Comparison of ENCODE assay signal across 8 cellular contexts in genomic region chr21:32520885-32521735, GRCh38.
DNase-seq lines count a peak whose midpoint lies in the region; ATAC-seq and TF ChIP-seq lines count a peak whose summit lies in the region.

No MANE protein-coding gene starts in this region.

- H3K36me3 ChIP-seq in Panc1 (ENCODE audit: control insufficient read depth, insufficient read depth, low read length): no peaks in the 10 kb centered on the region

- H3K36me3 Mint-ChIP-seq in activated CD8-positive, alpha-beta memory T cell treated with anti-CD3 and anti-CD28 coated beads, Interleukin-2, amount 10 ng/mL, durations not matched to agents 7 days and 5 days: no peaks in the 10 kb centered on the region

- H3K27ac Mint-ChIP-seq in activated CD8-positive, alpha-beta memory T cell treated with anti-CD3 and anti-CD28 coated beads, Interleukin-2, amount 10 ng/mL, durations not matched to agents 7 days and 5 days: no peak overlapping the region

- in situ Hi-C loops in Panc1 (cut with HindIII; ENCODE audit: low pct_unique_long_range_greater_than_20kb, low sequenced_read_pairs): no loop called here

- BruUV-seq in Panc1 (replicated peaks; lab: Mats Ljungman, UMichigan): no TSS peak

- DNase-seq in EH (ENCODE audit: low read depth): peak; percentile 98
- DNase-seq in Panc1 (ENCODE audit: low read depth, low spot score): no peak
- DNase-seq in epithelial cell of proximal tubule (ENCODE audit: low read depth): peak; percentile 22
- DNase-seq in non-pigmented ciliary epithelial cell (ENCODE audit: low read depth): peak; percentile 80
- DNase-seq in activated CD8-positive, alpha-beta memory T cell treated with anti-CD3 and anti-CD28 coated beads, Interleukin-2, amount 10 ng/mL, durations not matched to agents 7 days and 5 days: no peak
- DNase-seq in activated CD4-positive, alpha-beta T cell treated with anti-CD3 and anti-CD28 coated beads, Interleukin-2, amount 50 U/mL, for 1 hour: no peak
- no peak for DNase-seq in activated CD8-positive, alpha-beta memory T cell treated with anti-CD3 and anti-CD28 coated beads, Interleukin-2, amount 50 U/mL, for 48 hours

- H3K4me1 Mint-ChIP-seq in activated CD8-positive, alpha-beta memory T cell treated with anti-CD3 and anti-CD28 coated beads, Interleukin-2, amount 10 ng/mL, durations not matched to agents 7 days and 5 days: no peaks in the 10 kb centered on the region

- H3K4me3 Mint-ChIP-seq in activated CD8-positive, alpha-beta memory T cell treated with anti-CD3 and anti-CD28 coated beads, Interleukin-2, amount 10 ng/mL, durations not matched to agents 7 days and 5 days: no peak overlapping the region

- H3K4me3 ChIP-seq in Panc1 (ENCODE audit: low read depth in 2 of 2, low read length in 2 of 2) (no peak overlapping the region), epithelial cell of proximal tubule (ENCODE audit: low read depth, low read length) (no peak overlapping the region)

- H3K9me3 ChIP-seq in Panc1 (ENCODE audit: control insufficient read depth, insufficient read depth, low read depth, low read length): no peaks in the 10 kb centered on the region

- H3K4me1 ChIP-seq in Panc1 (ENCODE audit: control insufficient read depth, insufficient read depth, low read length): peaks cover 6% of the 10 kb centered on the region

- ATAC-seq in Panc1: peak; percentile 64
- ATAC-seq in activated CD8-positive, alpha-beta memory T cell treated with anti-CD3 and anti-CD28 coated beads, Interleukin-2, amount 10 ng/mL, durations not matched to agents 7 days and 5 days: no peak
- ATAC-seq in HG03095 (IDR thresholded peaks at IDR 0.05; ENCODE audit: unreplicated experiment): no peak

- CTCF ChIA-PET in Panc1 (lab: Charles Lee): no interaction called here
- CTCF ChIA-PET in activated CD8-positive, alpha-beta memory T cell treated with anti-CD3 and anti-CD28 coated beads, Interleukin-2, amount 10 ng/mL, durations not matched to agents 7 days and 5 days (lab: Charles Lee): no interaction called here

- intact Hi-C loops in Panc1 (cut with micrococcal nuclease; ENCODE audit: unreplicated experiment): no loop called here

- no peak overlapping the region for H3K27ac ChIP-seq in Panc1 (ENCODE audit: low read length)

- peaks cover 2% of the 10 kb centered on the region for H3K9me3 Mint-ChIP-seq in activated CD8-positive, alpha-beta memory T cell treated with anti-CD3 and anti-CD28 coated beads, Interleukin-2, amount 10 ng/mL, durations not matched to agents 7 days and 5 days (ENCODE audit: low read depth)

- no peak for TF ChIP-seq CTCF in Panc1 (IDR thresholded peaks at IDR 0.05)
- no peak for TF ChIP-seq CTCF in epithelial cell of proximal tubule (conservative IDR thresholded peaks at IDR 0.05; ENCODE audit: low read depth, low read length)

- H3K27me3 ChIP-seq in Panc1 (ENCODE audit: control insufficient read depth, insufficient read depth, low read length): no peaks in the 10 kb centered on the region

- H3K27me3 Mint-ChIP-seq in activated CD8-positive, alpha-beta memory T cell treated with anti-CD3 and anti-CD28 coated beads, Interleukin-2, amount 10 ng/mL, durations not matched to agents 7 days and 5 days: no peaks in the 10 kb centered on the region

- POLR2A ChIA-PET in Panc1 (lab: Charles Lee): interaction anchor here (0.6 kb wide), 1 partner anchor 46 kb away, joined by 6 read pairs; no protein-coding TSS in a partner anchor

Comparison
In these comparisons a context has a peak if more than half of its experiments do, and no peak if none do; other contexts are left out.
1. DNase-seq: peak in EH (single experiment), epithelial cell of proximal tubule (single experiment) and non-pigmented ciliary epithelial cell (single experiment); none in Panc1 (single experiment), activated CD8-positive, alpha-beta memory T cell treated with anti-CD3 and anti-CD28 coated beads, Interleukin-2, amount 10 ng/mL, durations not matched to agents 7 days and 5 days (single experiment), activated CD4-positive, alpha-beta T cell treated with anti-CD3 and anti-CD28 coated beads, Interleukin-2, amount 50 U/mL, for 1 hour (single experiment) and activated CD8-positive, alpha-beta memory T cell treated with anti-CD3 and anti-CD28 coated beads, Interleukin-2, amount 50 U/mL, for 48 hours (single experiment).